ENCODE assay signal across 18 cellular contexts in the genomic region with DNA sequence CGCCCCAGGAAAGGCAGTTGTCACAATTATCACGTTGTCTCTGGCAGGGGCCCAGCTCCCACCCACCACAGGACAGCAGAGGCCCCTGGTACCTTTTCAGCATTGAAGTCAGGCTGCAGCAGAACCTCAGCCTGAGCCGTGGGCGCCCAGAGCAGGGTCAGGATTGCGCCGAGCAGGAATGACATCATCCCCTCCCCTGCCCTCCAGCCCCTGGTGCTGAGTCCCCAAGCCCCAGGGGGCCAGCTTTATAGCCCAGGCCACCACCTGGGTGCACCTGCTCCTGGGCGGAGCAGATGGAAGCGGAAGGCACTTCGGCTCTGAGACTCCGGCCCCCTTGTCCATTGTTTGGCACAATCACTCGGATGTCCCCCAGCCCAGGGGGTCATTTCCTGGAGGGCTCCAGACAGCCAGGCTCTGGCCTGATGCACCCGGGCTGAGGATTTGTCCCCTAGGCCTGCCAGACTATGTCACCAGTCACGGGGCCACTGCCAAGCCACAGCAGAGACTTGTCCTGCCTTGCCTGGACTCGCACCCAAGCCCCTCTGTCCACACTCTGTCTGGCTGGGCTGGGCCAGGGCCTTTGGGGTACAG. TPM values are rescaled to one million over a fixed set of nuclear protein-coding genes. Genes with fewer than 3 reads are reported as not detected.
DNase-seq lines count a peak whose midpoint lies in the region; ATAC-seq, FAIRE-seq and TF ChIP-seq lines count a peak whose summit lies in the region.
"Had no signal": no experiment of that assay in that cellular context is flagged by ENCODE, and none has a peak within 500 bp of the region (broad histone marks: within the 10 kb centered on the region; RNA-seq: fewer than 3 reads in every experiment).

Gene LCN15, minus strand, starts transcription at position 218 of the 591 bp plus-strand sequence. Its CDS starts 30 bp downstream, at position 188.

- no peak within 1 kb of the TSS for H4K8ac ChIP-seq in IMR-90 (ENCODE audit: low read depth in 2 of 2, low read length in 2 of 2)

- H3K56ac ChIP-seq in IMR-90 (ENCODE audit: extremely low read depth, insufficient read depth, low read length), result no peak within 1 kb of the TSS

- H3K4me3 ChIP-seq in IMR-90 (ENCODE audit: insufficient read depth, low read depth, low read length) (no peak within 1 kb of the TSS), SK-N-MC (peak within 1 kb of the TSS; percentile 58), HepG2 (replicated peaks in 1 of 3; ENCODE audit: insufficient read depth in 1 of 3, low read depth in 2 of 3, low read length in 3 of 3) (peak within 1 kb of the TSS; percentile 6 to 50 (median 31); a peak in 4 of 6 replicates), coronary artery (no peak within 1 kb of the TSS)

- no peak within 1 kb of the TSS for H4K5ac ChIP-seq in IMR-90 (ENCODE audit: low read depth, low read length)

- H2AK5ac ChIP-seq in IMR-90 (ENCODE audit: low read depth, low read length), result no peak within 1 kb of the TSS

- no peak within 1 kb of the TSS for H2BK120ac ChIP-seq in IMR-90 (ENCODE audit: low read depth, low read length)

- H3K79me1 ChIP-seq in IMR-90 (ENCODE audit: low read depth in 1 of 2, low read length in 2 of 2), result no peaks in the 10 kb centered on the region

- no peak for ATAC-seq in IMR-90 (ENCODE audit: low read depth)
- ATAC-seq in HepG2, result no peak
- ATAC-seq in GM19324 (IDR thresholded peaks at IDR 0.05; ENCODE audit: low FRiP score, unreplicated experiment), result no peak
- ATAC-seq: activated CD8-positive, alpha-beta T cell treated with anti-CD3 and anti-CD28 coated beads for 36 hours had no signal

- H2BK20ac ChIP-seq in IMR-90 (ENCODE audit: low read depth, low read length), result no peak within 1 kb of the TSS

- dilution Hi-C loops in IMR-90 (cut with HindIII; ENCODE audit: low sequenced_read_pairs, unreplicated experiment), result no loop called here

- intact Hi-C loops in IMR-90 (cut with micrococcal nuclease), result no loop called here
- intact Hi-C loops in HepG2 (cut with micrococcal nuclease; ENCODE audit: unreplicated experiment), result no loop called here

- DNase-seq in ELF-1 (ENCODE audit: low read depth, low spot score), result peak; percentile 46
- DNase-seq in IMR-90, result no peak
- DNase-seq in SK-N-MC (ENCODE audit: low read depth, low spot score), result no peak
- no peak for DNase-seq in HepG2 (ENCODE audit: low spot score)
- no peak for DNase-seq in activated CD4-positive, alpha-beta T cell treated with anti-CD3 and anti-CD28 coated beads, Interleukin-2, amount 10 ng/mL, durations not matched to agents 7 days and 5 days
- DNase-seq in NCI-H128 (lab: John Stamatoyannopoulos, UW; ENCODE audit: unreplicated experiment), result no peak
- no peak for DNase-seq in coronary artery (ENCODE audit: low spot score)
- DNase-seq: activated CD8-positive, alpha-beta T cell treated with anti-CD3 and anti-CD28 coated beads for 36 hours; activated naive CD4-positive, alpha-beta T cell; caudate nucleus; CD4-positive, CD25-positive, alpha-beta regulatory T cell; GF-D8; NCI-H446 treated with DMSO at 0.1 percent for 48 hours; T-helper 9 cell had no signal

- no peaks in the 10 kb centered on the region for H3K9me3 ChIP-seq in IMR-90 (ENCODE audit: control insufficient read depth, insufficient read depth, low read length)
- no peaks in the 10 kb centered on the region for H3K9me3 ChIP-seq in SK-N-MC (ENCODE audit: low read depth, low read length)
- no peaks in the 10 kb centered on the region for H3K9me3 ChIP-seq in HepG2 (ENCODE audit: low read length)

- H3K4me3 Mint-ChIP-seq in activated CD4-positive, alpha-beta T cell treated with anti-CD3 and anti-CD28 coated beads, Interleukin-2, amount 10 ng/mL, durations not matched to agents 7 days and 5 days, result no peak within 1 kb of the TSS
- H3K4me3 Mint-ChIP-seq: activated CD8-positive, alpha-beta T cell treated with anti-CD3 and anti-CD28 coated beads for 36 hours had no signal

- no peak within 1 kb of the TSS for H3K9ac ChIP-seq in IMR-90 (ENCODE audit: low read depth, low read length)
- no peak within 1 kb of the TSS for H3K9ac ChIP-seq in SK-N-MC (ENCODE audit: insufficient read length)
- H3K9ac ChIP-seq in HepG2 (ENCODE audit: insufficient read depth, low read depth, low read length), result peak within 1 kb of the TSS; percentile 52
- H3K9ac ChIP-seq: parathyroid adenoma had no signal

- no peak within 1 kb of the TSS for H3K14ac ChIP-seq in IMR-90 (replicated peaks; ENCODE audit: low read depth, low read length)

- H3K9me3 Mint-ChIP-seq in activated CD4-positive, alpha-beta T cell treated with anti-CD3 and anti-CD28 coated beads, Interleukin-2, amount 10 ng/mL, durations not matched to agents 7 days and 5 days, result no peaks in the 10 kb centered on the region
- H3K9me3 Mint-ChIP-seq: activated CD8-positive, alpha-beta T cell treated with anti-CD3 and anti-CD28 coated beads for 36 hours; CD4-positive, CD25-positive, alpha-beta regulatory T cell had no signal

- peak within 1 kb of the TSS; percentile 72 for H2AK9ac ChIP-seq in IMR-90 (replicated peaks; ENCODE audit: low read depth, low read length, poor library complexity)

- no peak for TF ChIP-seq RAD21 in IMR-90 (IDR thresholded peaks at IDR 0.05; ENCODE audit: low read length)
- TF ChIP-seq RAD21 in HepG2 (CRISPR knock-in tag; IDR thresholded peaks at IDR 0.05), result no peak

- in situ Hi-C loops in IMR-90 (cut with MboI; ENCODE audit: low sequenced_read_pairs) (no loop called here), HepG2 (cut with HindIII; ENCODE audit: extremely low pct_ligation_motif_present, low pct_unique_long_range_greater_than_20kb) (no loop called here)

- no peak for TF ChIP-seq CTCF in IMR-90 (conservative IDR thresholded peaks at IDR 0.05; ENCODE audit: low read depth, low read length)
- TF ChIP-seq CTCF in HepG2 (CRISPR knock-in tag; IDR thresholded peaks at IDR 0.05), result no peak
- no peak for TF ChIP-seq CTCF in coronary artery (IDR thresholded peaks at IDR 0.05)

- FAIRE-seq in HepG2 (lab: Jason Lieb, UNC), result no peak

- H3K4me1 Mint-ChIP-seq in activated CD4-positive, alpha-beta T cell treated with anti-CD3 and anti-CD28 coated beads, Interleukin-2, amount 10 ng/mL, durations not matched to agents 7 days and 5 days, result peaks cover 5% of the 10 kb centered on the region

- no peak within 1 kb of the TSS for H2BK15ac ChIP-seq in IMR-90 (ENCODE audit: low read depth, low read length)

- BruUV-seq in IMR-90 (replicated peaks; lab: Mats Ljungman, UMichigan) (no TSS peak), HepG2 (replicated peaks; lab: Mats Ljungman, UMichigan) (no TSS peak)

- H2AFZ ChIP-seq in IMR-90 (replicated peaks; ENCODE audit: low read length, poor library complexity), result peak within 1 kb of the TSS; percentile 63
- H2AFZ ChIP-seq in HepG2 (ENCODE audit: low read length), result no peak within 1 kb of the TSS
- H2AFZ ChIP-seq: parathyroid adenoma had no signal

- H4K20me1 ChIP-seq in IMR-90 (ENCODE audit: insufficient read depth, low read length), result no peaks in the 10 kb centered on the region
- H4K20me1 ChIP-seq in HepG2 (ENCODE audit: insufficient read depth, low read length), result no peaks in the 10 kb centered on the region

- no peak within 1 kb of the TSS for H3K18ac ChIP-seq in IMR-90 (ENCODE audit: low read depth, low read length)

- WGBS in IMR-90 (ENCODE audit: extremely low coverage in 2 of 2, insufficient read length in 1 of 2), 2 experiments, result 63% methylated on average over 6 of the region's 14 CpGs; no CpG with 5 or more reads in 1 of the 2 experiments
- WGBS in HepG2 (ENCODE audit: low lambda C conversion rate), result 0% methylated on average over 1 of the region's 14 CpGs

- H2BK5ac ChIP-seq in IMR-90 (ENCODE audit: low read depth, low read length, poor library complexity, severe bottlenecking), result no peak within 1 kb of the TSS

- H3K4me1 ChIP-seq in IMR-90 (ENCODE audit: control insufficient read depth, insufficient read depth, low read length), result no peaks in the 10 kb centered on the region
- peaks cover 73% of the 10 kb centered on the region for H3K4me1 ChIP-seq in HepG2 (ENCODE audit: insufficient read depth, low read length)
- H3K4me1 ChIP-seq: parathyroid adenoma had no signal

- H3K79me2 ChIP-seq in HepG2 (ENCODE audit: insufficient read depth, low read length), result no peaks in the 10 kb centered on the region
- H3K79me2 ChIP-seq: parathyroid adenoma had no signal

- TF ChIP-seq POLR2A in IMR-90 (IDR thresholded peaks at IDR 0.05; ENCODE audit: low read depth, low read length) (no peak), HepG2 (IDR thresholded peaks at IDR 0.05; ENCODE audit: insufficient read depth in 1 of 2, low read depth in 2 of 2, low read length in 2 of 2) (no peak)

- no peak within 1 kb of the TSS for H3K23ac ChIP-seq in IMR-90 (ENCODE audit: low read depth, low read length)

- H4K91ac ChIP-seq in IMR-90 (ENCODE audit: insufficient read depth, low read depth, low read length), result no peak within 1 kb of the TSS

- no peak within 1 kb of the TSS for H3K27ac ChIP-seq in IMR-90 (ENCODE audit: insufficient read depth, low read length)
- no peak within 1 kb of the TSS for H3K27ac ChIP-seq in SK-N-MC
- H3K27ac ChIP-seq in HepG2 (ENCODE audit: extremely low read length, insufficient read depth, low read length), result peak within 1 kb of the TSS; percentile 31
- H3K27ac ChIP-seq in coronary artery, result no peak within 1 kb of the TSS
- H3K27ac ChIP-seq: parathyroid adenoma had no signal

- H3K36me3 Mint-ChIP-seq in activated CD4-positive, alpha-beta T cell treated with anti-CD3 and anti-CD28 coated beads, Interleukin-2, amount 10 ng/mL, durations not matched to agents 7 days and 5 days (ENCODE audit: low read depth), result no peaks in the 10 kb centered on the region
- H3K36me3 Mint-ChIP-seq: CD4-positive, CD25-positive, alpha-beta regulatory T cell had no signal

- POLR2A ChIA-PET in IMR-90 (lab: Charles Lee; ENCODE audit: unreplicated experiment) (no interaction called here), HepG2 (lab: Yijun Ruan, JAX) (no interaction called here)
- POLR2A ChIA-PET in activated CD4-positive, alpha-beta T cell treated with anti-CD3 and anti-CD28 coated beads, Interleukin-2, amount 10 ng/mL, durations not matched to agents 7 days and 5 days (lab: Charles Lee), result interaction anchor here (0.5 kb wide), 1 partner anchor 402 kb away, joined by 3 read pairs; no protein-coding TSS in a partner anchor

- CTCF ChIA-PET in IMR-90 (lab: Yijun Ruan, JAX), result no interaction called here
- CTCF ChIA-PET in HepG2 (lab: Yijun Ruan, JAX; ENCODE audit: low intra/inter-chr PET ratio, low total read pairs), result no interaction called here
- CTCF ChIA-PET in activated CD4-positive, alpha-beta T cell treated with anti-CD3 and anti-CD28 coated beads, Interleukin-2, amount 10 ng/mL, durations not matched to agents 7 days and 5 days (lab: Charles Lee), result interaction anchor here (1.1 to 1.5 kb wide), 2 partner anchors 13 to 283 kb away, joined by 3 to 4 read pairs; no protein-coding TSS in a partner anchor

- H3K27ac Mint-ChIP-seq in activated CD4-positive, alpha-beta T cell treated with anti-CD3 and anti-CD28 coated beads, Interleukin-2, amount 10 ng/mL, durations not matched to agents 7 days and 5 days, result no peak within 1 kb of the TSS
- H3K27ac Mint-ChIP-seq: activated CD8-positive, alpha-beta T cell treated with anti-CD3 and anti-CD28 coated beads for 36 hours had no signal

- no peak for TF ChIP-seq EP300 in HepG2 (IDR thresholded peaks at IDR 0.05; ENCODE audit: low read depth in 2 of 2, low read length in 2 of 2)
- no peak for TF ChIP-seq EP300 in HepG2 (CRISPR knock-in tag; IDR thresholded peaks at IDR 0.05; ENCODE audit: borderline replicate concordance)

- H3K27me3 Mint-ChIP-seq in activated CD4-positive, alpha-beta T cell treated with anti-CD3 and anti-CD28 coated beads, Interleukin-2, amount 10 ng/mL, durations not matched to agents 7 days and 5 days, result peaks cover 6% of the 10 kb centered on the region

- H3K4me2 ChIP-seq in IMR-90 (ENCODE audit: low read depth, low read length) (no peak within 1 kb of the TSS), HepG2 (ENCODE audit: low read depth, low read length) (peak within 1 kb of the TSS; percentile 67)

- no peaks in the 10 kb centered on the region for H3K36me3 ChIP-seq in IMR-90 (ENCODE audit: control insufficient read depth, insufficient read depth, low read length)
- no peaks in the 10 kb centered on the region for H3K36me3 ChIP-seq in SK-N-MC (ENCODE audit: insufficient read depth, low read length)
- H3K36me3 ChIP-seq in HepG2 (replicated peaks in 1 of 2; ENCODE audit: control insufficient read depth in 1 of 2, insufficient read depth in 2 of 2, low read length in 2 of 2), result no peaks in the 10 kb centered on the region

- H3K4ac ChIP-seq in IMR-90 (ENCODE audit: low read depth, low read length), result no peak within 1 kb of the TSS

- H3K27me3 ChIP-seq in IMR-90 (ENCODE audit: control insufficient read depth, insufficient read depth, low read length) (peaks cover 7% of the 10 kb centered on the region), HepG2 (ENCODE audit: control insufficient read depth in 1 of 2, insufficient read depth in 2 of 2, low read length in 2 of 2) (0 out of 5 replicates have a peak, but pooled peaks cover 0 to 7% of the 10 kb centered on the region in 2 experiments)

- no peaks in the 10 kb centered on the region for H3K9me1 ChIP-seq in IMR-90 (ENCODE audit: insufficient read depth, low read length)

RNA-seq across cellular contexts. Expression of gene LCN15, which starts in this region (rescaled TPM):
- total RNA-seq in IMR-90 (2012; rRNA removed) (not detected in 2 replicates), HepG2 (2016; rRNA removed; fragmentation: Illumina TruSeq; extraction: Trizol) (0.29 and 1.3 TPM in 2 replicates)
- polyA plus RNA-seq in IMR-90 (2012; rRNA removed) (not detected in 2 replicates), HepG2 (2011; rRNA removed) (32.9 and 53.7 TPM in 2 replicates)
- polyA plus RNA-seq in IMR-90 (2012; cell fraction: cytosol; rRNA removed), result not detected in 2 replicates
- not detected in 2 replicates for polyA plus RNA-seq in IMR-90 (2012; cell fraction: nucleus; rRNA removed; ENCODE audit: low replicate concordance)
- 1.3 and 1.9 TPM in 2 replicates for total RNA-seq in HepG2 (2016; cell fraction: cytosol; rRNA removed; fragmentation: Illumina TruSeq; extraction: Trizol; ENCODE audit: low read depth)
- 0.55 and 1.00 TPM in 2 replicates for total RNA-seq in HepG2 (2016; cell fraction: insoluble cytoplasmic fraction; rRNA removed; fragmentation: Illumina TruSeq; extraction: Trizol)
- total RNA-seq in HepG2 (2016; cell fraction: membrane; rRNA removed; fragmentation: Illumina TruSeq; extraction: Trizol), result 0.96 and 1.5 TPM in 2 replicates
- total RNA-seq in HepG2 (2016; cell fraction: nucleus; rRNA removed; fragmentation: Illumina TruSeq; extraction: Trizol), result 0.41 and 0.99 TPM in 2 replicates
- polyA plus RNA-seq in HepG2 (2011; cell fraction: cytosol; rRNA removed), result 35.0 and 114 TPM in 2 replicates
- polyA plus RNA-seq in HepG2 (2011; cell fraction: nucleus; rRNA removed), result 18.7 and 43.2 TPM in 2 replicates
- 13.7 and 27.0 TPM in 2 replicates for polyA plus RNA-seq in HepG2 (2012)
- 1.2 and 1.3 TPM in 2 replicates for polyA plus RNA-seq in HepG2 (2016; cell fraction: cytosol; fragmentation: Illumina TruSeq; extraction: Trizol; ENCODE audit: low read depth)
- 0.36 and 0.57 TPM in 2 replicates for polyA plus RNA-seq in HepG2 (2016; cell fraction: insoluble cytoplasmic fraction; fragmentation: Illumina TruSeq; extraction: Trizol; ENCODE audit: low read depth)
- 0.84 and 0.88 TPM in 2 replicates for polyA plus RNA-seq in HepG2 (2016; cell fraction: membrane; fragmentation: Illumina TruSeq; extraction: Trizol; ENCODE audit: low read depth)
- 0.93 and 1.4 TPM in 2 replicates for polyA plus RNA-seq in HepG2 (2016; cell fraction: nucleus; fragmentation: Illumina TruSeq; extraction: Trizol; ENCODE audit: insufficient read depth, low read depth)
- 28.1 TPM in 1 of 2 replicates, not detected in the other for polyA minus RNA-seq in HepG2 (2011; rRNA and poly(A)+ RNA removed; ENCODE audit: low replicate concordance)
- polyA minus RNA-seq in HepG2 (2011; cell fraction: cytosol; rRNA and poly(A)+ RNA removed), result 3.6 and 11.7 TPM in 2 replicates
- polyA minus RNA-seq in HepG2 (2011; cell fraction: nucleus; rRNA and poly(A)+ RNA removed), result 2.1 and 3.2 TPM in 2 replicates
- total RNA-seq in activated CD4-positive, alpha-beta T cell treated with anti-CD3 and anti-CD28 coated beads, Interleukin-2, amount 10 ng/mL, durations not matched to agents 7 days and 5 days, result not detected
- total RNA-seq: activated CD8-positive, alpha-beta T cell treated with anti-CD3 and anti-CD28 coated beads for 36 hours; CD4-positive, CD25-positive, alpha-beta regulatory T cell; epithelial cell of proximal tubule; mononuclear cell had no signal
- polyA plus RNA-seq: CD4-positive, CD25-positive, alpha-beta regulatory T cell had no signal

Comparison
In these comparisons a context has a peak if more than half of its experiments do, and no peak if none do; other contexts are left out.
1. H3K4me3 ChIP-seq: peak in SK-N-MC (single experiment) and HepG2 (3 of 3); none in IMR-90 (single experiment) and coronary artery (single experiment).